In genomic region chr11:35012467-35013191, GRCh38 we compare ENCODE assay signal across 9 cellular contexts.
DNase-seq lines count a peak whose midpoint lies in the region; ATAC-seq lines count a peak whose summit lies in the region.
"Had no signal": no experiment of that assay in that cellular context is flagged by ENCODE, and none has a peak within 500 bp of the region (broad histone marks: within the 10 kb centered on the region; RNA-seq: fewer than 3 reads in every experiment).

No MANE protein-coding gene starts in this region.

- no peak overlapping the region for H3K4me3 ChIP-seq in SJCRH30
- H3K4me3 ChIP-seq: neural progenitor cell had no signal

- no peaks in the 10 kb centered on the region for H3K36me3 Mint-ChIP-seq in activated T-helper 17 cell treated with anti-CD3 and anti-CD28 coated beads, Interleukin-2, amount 50 U/mL, for 72 hours (ENCODE audit: low read depth)
- H3K36me3 Mint-ChIP-seq: neural progenitor cell had no signal

- H3K4me3 Mint-ChIP-seq in activated T-helper 17 cell treated with anti-CD3 and anti-CD28 coated beads, Interleukin-2, amount 50 U/mL, for 72 hours: peak overlapping the region; percentile 69
- H3K4me3 Mint-ChIP-seq: neural progenitor cell had no signal

- peak; percentile 66 for ATAC-seq in GM19455 (IDR thresholded peaks at IDR 0.05; ENCODE audit: unreplicated experiment)
- peak; percentile 57 for ATAC-seq in HG03108 (IDR thresholded peaks at IDR 0.05; ENCODE audit: unreplicated experiment)
- peak; percentile 74 for ATAC-seq in activated T-helper 17 cell treated with anti-CD3 and anti-CD28 coated beads, Interleukin-2, amount 50 U/mL, for 72 hours (replicated peaks)

- peaks cover 30% of the 10 kb centered on the region for H3K4me1 Mint-ChIP-seq in activated T-helper 17 cell treated with anti-CD3 and anti-CD28 coated beads, Interleukin-2, amount 50 U/mL, for 72 hours

- no peaks in the 10 kb centered on the region for H3K36me3 ChIP-seq in SJCRH30
- H3K36me3 ChIP-seq: neural progenitor cell had no signal

- no peak overlapping the region for H3K27ac ChIP-seq in SJCRH30
- H3K27ac ChIP-seq: neural progenitor cell had no signal

- no peaks in the 10 kb centered on the region for H3K9me3 ChIP-seq in SJCRH30 (replicated peaks)

- H3K27me3 ChIP-seq in SJCRH30: no peaks in the 10 kb centered on the region
- H3K27me3 ChIP-seq: neural progenitor cell had no signal

- no peaks in the 10 kb centered on the region for H3K27me3 Mint-ChIP-seq in activated T-helper 17 cell treated with anti-CD3 and anti-CD28 coated beads, Interleukin-2, amount 50 U/mL, for 72 hours

- peak; percentile 45 for DNase-seq in ELF-1 (ENCODE audit: low read depth, low spot score)
- DNase-seq in RPMI8226: no peak
- no peak for DNase-seq in GF-D8 (lab: John Stamatoyannopoulos, UW)
- no peak for DNase-seq in SJCRH30
- DNase-seq in NCI-H526 (lab: John Stamatoyannopoulos, UW): no peak

- H3K27ac Mint-ChIP-seq in activated T-helper 17 cell treated with anti-CD3 and anti-CD28 coated beads, Interleukin-2, amount 50 U/mL, for 72 hours: peak overlapping the region; percentile 95
- H3K27ac Mint-ChIP-seq: neural progenitor cell had no signal

- peaks cover 22% of the 10 kb centered on the region for H3K4me1 ChIP-seq in SJCRH30
- H3K4me1 ChIP-seq: neural progenitor cell had no signal

- no peaks in the 10 kb centered on the region for H3K9me3 Mint-ChIP-seq in activated T-helper 17 cell treated with anti-CD3 and anti-CD28 coated beads, Interleukin-2, amount 50 U/mL, for 72 hours
- H3K9me3 Mint-ChIP-seq: neural progenitor cell had no signal
